ENCODE assay signal across 8 cellular contexts in genomic region chr3:98733778-98734281, GRCh38. TPM values are rescaled to one million over a fixed set of nuclear protein-coding genes. Genes with fewer than 3 reads are reported as not detected.
DNase-seq lines count a peak whose midpoint lies in the region; ATAC-seq and TF ChIP-seq lines count a peak whose summit lies in the region.

No MANE protein-coding gene starts in this region.

- DNase-seq in cardiac muscle cell (ENCODE audit: low read depth in 1 of 2, low spot score in 1 of 2) (peak; percentile 32 to 41), cardiac septum (ENCODE audit: low spot score) (no peak), NCI-H526 (lab: John Stamatoyannopoulos, UW) (peak; percentile 20 to 23), 8988T (no peak)
- DNase-seq in stimulated activated CD4-positive, alpha-beta T cell treated with anti-CD3 and anti-CD28 coated beads, Interleukin-12 subunit alpha, Interleukin-12 subunit beta, amount 100 ng/mL, for 4 hours = no peak

- intact Hi-C loops in cardiac septum (cut with DNase I) = loop anchor here (2.0 to 10.0 kb wide), 4 partner anchors 35 to 161 kb away; no protein-coding TSS in a partner anchor

- no peaks in the 10 kb centered on the region for H3K36me3 ChIP-seq in cardiac muscle cell
- H3K36me3 ChIP-seq in duodenal mucosa (ENCODE audit: control insufficient read depth in 1 of 2, insufficient read depth in 2 of 2, low read length in 2 of 2) = no peaks in the 10 kb centered on the region
- H3K36me3 ChIP-seq in muscle layer of colon (ENCODE audit: insufficient read depth, low read length) = no peaks in the 10 kb centered on the region

- H3K9me3 ChIP-seq in cardiac muscle cell (ENCODE audit: low read depth) = no peaks in the 10 kb centered on the region
- no peaks in the 10 kb centered on the region for H3K9me3 ChIP-seq in duodenal mucosa (ENCODE audit: control insufficient read depth in 1 of 2, low read length in 2 of 2)
- H3K9me3 ChIP-seq in muscle layer of colon (ENCODE audit: low read length) = no peaks in the 10 kb centered on the region

- H3K27me3 ChIP-seq in cardiac muscle cell = no peaks in the 10 kb centered on the region
- peaks cover 28% of the 10 kb centered on the region in 2 donors for H3K27me3 ChIP-seq in duodenal mucosa (ENCODE audit: control insufficient read depth in 1 of 2, insufficient read depth in 2 of 2, low read length in 2 of 2)
- H3K27me3 ChIP-seq in muscle layer of colon (ENCODE audit: control insufficient read depth in 1 of 2, insufficient read depth in 2 of 2, low read length in 2 of 2) = no peaks in the 10 kb centered on the region

- ATAC-seq in GM21723 (IDR thresholded peaks at IDR 0.05; ENCODE audit: unreplicated experiment) = no peak

- H3K4me3 ChIP-seq in cardiac muscle cell (peak overlapping the region; percentile 76), duodenal mucosa (ENCODE audit: low read depth in 1 of 2, low read length in 2 of 2) (peak overlapping the region; percentile 68 to 77), muscle layer of colon (ENCODE audit: low read depth in 1 of 2, low read length in 2 of 2) (peak overlapping the region; percentile 51 to 63)

- H3K27ac ChIP-seq in cardiac muscle cell = peak overlapping the region; percentile 92
- H3K27ac ChIP-seq in duodenal mucosa (ENCODE audit: low read depth, low read length) = no peak overlapping the region
- peak overlapping the region; percentile 39 for H3K27ac ChIP-seq in muscle layer of colon (ENCODE audit: low read depth, low read length)

- no peak for TF ChIP-seq CTCF in cardiac muscle cell (IDR thresholded peaks at IDR 0.05; ENCODE audit: low read depth, low read length)

- H3K4me1 ChIP-seq in cardiac muscle cell (ENCODE audit: low read depth) = peaks cover 24% of the 10 kb centered on the region
- peaks cover 4 to 15% of the 10 kb centered on the region in 2 donors for H3K4me1 ChIP-seq in duodenal mucosa (ENCODE audit: control insufficient read depth in 1 of 2, insufficient read depth in 2 of 2, low read length in 2 of 2)
- no peaks in the 10 kb centered on the region for H3K4me1 ChIP-seq in muscle layer of colon (ENCODE audit: insufficient read depth, low read length)

- H3K9ac ChIP-seq in duodenal mucosa (ENCODE audit: low read depth in 1 of 2, low read length in 2 of 2) (peak overlapping the region in 1 of 2 donors; percentile 9), muscle layer of colon (ENCODE audit: low read length) (no peak overlapping the region)

RNA-seq across cellular contexts. Expression of gene ST3GAL6, which starts 29.3 kb away (rescaled TPM):
- total RNA-seq in cardiac muscle cell (36.0 and 41.1 TPM in 2 replicates), cardiac septum (87.0 TPM)
- 41.7 and 53.6 TPM in 2 replicates for polyA plus RNA-seq in cardiac muscle cell

Comparison
In these comparisons a context has a peak if more than half of its experiments do, and no peak if none do; other contexts are left out.
1. DNase-seq: peak in cardiac muscle cell (2 of 2) and NCI-H526 (2 of 2); none in cardiac septum (single experiment), 8988T (single experiment) and stimulated activated CD4-positive, alpha-beta T cell treated with anti-CD3 and anti-CD28 coated beads, Interleukin-12 subunit alpha, Interleukin-12 subunit beta, amount 100 ng/mL, for 4 hours (single experiment).
2. Peak in every context shown above with its lines, with median percentiles within 50 percentile points of each other: H3K4me3 ChIP-seq.